In the genomic region with DNA sequence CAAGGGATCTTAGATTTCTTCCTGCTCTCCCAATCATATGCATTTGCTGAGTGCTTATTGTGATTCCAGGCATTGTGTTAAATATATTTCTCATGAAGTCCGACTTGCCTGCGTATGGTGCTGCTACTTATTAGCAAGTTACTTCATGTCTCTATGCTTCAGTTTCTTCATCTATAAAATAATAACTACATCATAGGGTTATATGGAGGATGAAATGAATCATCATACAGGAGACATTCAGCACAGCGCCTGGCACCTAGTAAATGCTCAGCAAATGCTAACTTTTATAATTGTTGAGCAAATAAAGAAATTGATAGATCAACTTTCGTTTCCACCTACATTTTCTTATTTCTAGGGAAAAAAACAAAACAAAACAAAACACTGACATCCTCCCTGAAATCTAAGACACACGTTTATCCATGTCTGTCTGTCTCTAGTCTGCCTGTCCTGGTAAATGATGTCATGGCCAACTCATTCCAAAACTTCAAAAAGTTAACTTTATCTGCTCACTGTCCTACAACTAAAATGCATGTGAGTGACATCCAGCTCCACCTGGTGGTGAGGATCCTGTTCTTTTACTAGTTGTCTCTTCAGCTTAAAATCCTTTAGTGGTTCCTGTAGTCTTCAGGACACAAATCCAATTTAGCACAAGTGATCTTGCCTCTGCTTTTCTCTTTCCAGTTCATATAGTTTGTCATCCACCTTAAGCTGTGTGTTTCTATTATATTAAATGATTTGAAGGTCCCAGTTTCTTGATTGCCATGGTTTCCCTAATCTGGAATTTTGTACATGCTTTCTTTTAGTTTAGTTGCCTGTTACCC, we compare ENCODE assay signal across 1 cellular context.
TF ChIP-seq lines count a peak whose summit lies in the region.

No MANE protein-coding gene starts in this region.

TF ChIP-seq in liver, 16 proteins besides CTCF, POLR2A, EP300 and RAD21 (continued from another document):
- TF ChIP-seq, protein P1, sequence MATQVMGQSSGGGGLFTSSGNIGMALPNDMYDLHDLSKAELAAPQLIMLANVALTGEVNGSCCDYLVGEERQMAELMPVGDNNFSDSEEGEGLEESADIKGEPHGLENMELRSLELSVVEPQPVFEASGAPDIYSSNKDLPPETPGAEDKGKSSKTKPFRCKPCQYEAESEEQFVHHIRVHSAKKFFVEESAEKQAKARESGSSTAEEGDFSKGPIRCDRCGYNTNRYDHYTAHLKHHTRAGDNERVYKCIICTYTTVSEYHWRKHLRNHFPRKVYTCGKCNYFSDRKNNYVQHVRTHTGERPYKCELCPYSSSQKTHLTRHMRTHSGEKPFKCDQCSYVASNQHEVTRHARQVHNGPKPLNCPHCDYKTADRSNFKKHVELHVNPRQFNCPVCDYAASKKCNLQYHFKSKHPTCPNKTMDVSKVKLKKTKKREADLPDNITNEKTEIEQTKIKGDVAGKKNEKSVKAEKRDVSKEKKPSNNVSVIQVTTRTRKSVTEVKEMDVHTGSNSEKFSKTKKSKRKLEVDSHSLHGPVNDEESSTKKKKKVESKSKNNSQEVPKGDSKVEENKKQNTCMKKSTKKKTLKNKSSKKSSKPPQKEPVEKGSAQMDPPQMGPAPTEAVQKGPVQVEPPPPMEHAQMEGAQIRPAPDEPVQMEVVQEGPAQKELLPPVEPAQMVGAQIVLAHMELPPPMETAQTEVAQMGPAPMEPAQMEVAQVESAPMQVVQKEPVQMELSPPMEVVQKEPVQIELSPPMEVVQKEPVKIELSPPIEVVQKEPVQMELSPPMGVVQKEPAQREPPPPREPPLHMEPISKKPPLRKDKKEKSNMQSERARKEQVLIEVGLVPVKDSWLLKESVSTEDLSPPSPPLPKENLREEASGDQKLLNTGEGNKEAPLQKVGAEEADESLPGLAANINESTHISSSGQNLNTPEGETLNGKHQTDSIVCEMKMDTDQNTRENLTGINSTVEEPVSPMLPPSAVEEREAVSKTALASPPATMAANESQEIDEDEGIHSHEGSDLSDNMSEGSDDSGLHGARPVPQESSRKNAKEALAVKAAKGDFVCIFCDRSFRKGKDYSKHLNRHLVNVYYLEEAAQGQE (IDR thresholded peaks at IDR 0.05): no peak
- no peak for TF ChIP-seq SP1 (IDR thresholded peaks at IDR 0.05)
- no peak for TF ChIP-seq NR2F2 (IDR thresholded peaks at IDR 0.05)
TF ChIP-seq in liver: peak in this region for 0.
